In genomic region chr1:61253059-61253735, GRCh38 we compare ENCODE assay signal across 8 cellular contexts.
DNase-seq lines count a peak whose midpoint lies in the region; ATAC-seq and TF ChIP-seq lines count a peak whose summit lies in the region.

No MANE protein-coding gene starts in this region.

- H3K9me3 ChIP-seq in gastrocnemius medialis (no peaks in the 10 kb centered on the region), WERI-Rb-1 (ENCODE audit: severe bottlenecking) (no peaks in the 10 kb centered on the region)

- TF ChIP-seq POLR2A in gastrocnemius medialis (IDR thresholded peaks at IDR 0.05) = no peak

- H3K27ac ChIP-seq in gastrocnemius medialis (peak overlapping the region; percentile 59 to 72 (median 68)), WERI-Rb-1 (no peak overlapping the region)

- no peaks in the 10 kb centered on the region for H3K9me3 Mint-ChIP-seq in nephron progenitor cell

- H3K36me3 ChIP-seq in gastrocnemius medialis = no peaks in the 10 kb centered on the region
- no peaks in the 10 kb centered on the region for H3K36me3 ChIP-seq in WERI-Rb-1

- peaks cover 45 to 56% of the 10 kb centered on the region in 2 donors for H3K4me1 ChIP-seq in gastrocnemius medialis

- TF ChIP-seq CTCF in gastrocnemius medialis (IDR thresholded peaks at IDR 0.05 in 4 of 5, conservative IDR thresholded peaks at IDR 0.05 in 1 of 5) = no peak
- no peak for TF ChIP-seq CTCF in nephron progenitor cell (IDR thresholded peaks at IDR 0.05)
- TF ChIP-seq CTCF in WERI-Rb-1 (IDR thresholded peaks at IDR 0.05; ENCODE audit: low read depth, low read length) = no peak

- peak; percentile 61 to 91 for ATAC-seq in gastrocnemius medialis
- no peak for ATAC-seq in GM19328 (IDR thresholded peaks at IDR 0.05; ENCODE audit: unreplicated experiment)

- peaks cover 16% of the 10 kb centered on the region for H3K4me1 Mint-ChIP-seq in nephron progenitor cell

- H3K27me3 ChIP-seq in gastrocnemius medialis (no peaks in the 10 kb centered on the region), WERI-Rb-1 (ENCODE audit: insufficient read depth, low read depth, severe bottlenecking) (no peaks in the 10 kb centered on the region)

- no peak overlapping the region for H3K4me3 ChIP-seq in gastrocnemius medialis
- no peak overlapping the region for H3K4me3 ChIP-seq in WERI-Rb-1 (ENCODE audit: low read depth, low read length)

- DNase-seq in HT-29 (ENCODE audit: low spot score) (peak; percentile 54), NOMO-1 (lab: John Stamatoyannopoulos, UW; ENCODE audit: unreplicated experiment in 2 of 2) (peak; percentile 82 to 94), fibroblast of peridontal ligament (ENCODE audit: extremely low read depth) (peak; percentile 71), gastrocnemius medialis (peak; percentile 71 to 88), SW 1271 (lab: John Stamatoyannopoulos, UW) (no peak), nephron progenitor cell (no peak), WERI-Rb-1 (no peak)

- no peak overlapping the region for H3K27ac Mint-ChIP-seq in nephron progenitor cell

- in situ Hi-C loops in gastrocnemius medialis (cut with MboI; ENCODE audit: low sequenced_read_pairs in 4 of 4) = no loop called here

- no peaks in the 10 kb centered on the region for H3K27me3 Mint-ChIP-seq in nephron progenitor cell (ENCODE audit: low read depth, poor library complexity)

- no peak overlapping the region for H3K4me3 Mint-ChIP-seq in nephron progenitor cell

- H3K36me3 Mint-ChIP-seq in nephron progenitor cell (ENCODE audit: low read depth) = no peaks in the 10 kb centered on the region

- intact Hi-C loops in gastrocnemius medialis (cut with DNase I; ENCODE audit: low total_unique reads) = no loop called here

Comparison
In these comparisons a context has a peak if more than half of its experiments do, and no peak if none do; other contexts are left out.
1. DNase-seq: peak in HT-29 (single experiment), NOMO-1 (2 of 2), fibroblast of peridontal ligament (single experiment) and gastrocnemius medialis (2 of 2); none in SW 1271 (0 of 2), nephron progenitor cell (single experiment) and WERI-Rb-1 (single experiment).